ENCODE assay signal across 1 cellular context in genomic region chr3:100268986-100269385, GRCh38.
TF ChIP-seq lines count a peak whose summit lies in the region.

No MANE protein-coding gene starts in this region.

TF ChIP-seq in HCT116, 20 proteins besides CTCF, POLR2A, EP300 and RAD21 (continued from another document):
- no peak for TF ChIP-seq REST (IDR thresholded peaks at IDR 0.05; ENCODE audit: low read depth)
- no peak for TF ChIP-seq FOSL1 (IDR thresholded peaks at IDR 0.05; ENCODE audit: low read depth)
- no peak for TF ChIP-seq SRF (IDR thresholded peaks at IDR 0.05; ENCODE audit: low read depth)
- TF ChIP-seq, protein P1, sequence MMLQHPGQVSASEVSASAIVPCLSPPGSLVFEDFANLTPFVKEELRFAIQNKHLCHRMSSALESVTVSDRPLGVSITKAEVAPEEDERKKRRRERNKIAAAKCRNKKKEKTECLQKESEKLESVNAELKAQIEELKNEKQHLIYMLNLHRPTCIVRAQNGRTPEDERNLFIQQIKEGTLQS (IDR thresholded peaks at IDR 0.05): no peak
